Comparison of ENCODE assay signal across 8 cellular contexts in the genomic region with DNA sequence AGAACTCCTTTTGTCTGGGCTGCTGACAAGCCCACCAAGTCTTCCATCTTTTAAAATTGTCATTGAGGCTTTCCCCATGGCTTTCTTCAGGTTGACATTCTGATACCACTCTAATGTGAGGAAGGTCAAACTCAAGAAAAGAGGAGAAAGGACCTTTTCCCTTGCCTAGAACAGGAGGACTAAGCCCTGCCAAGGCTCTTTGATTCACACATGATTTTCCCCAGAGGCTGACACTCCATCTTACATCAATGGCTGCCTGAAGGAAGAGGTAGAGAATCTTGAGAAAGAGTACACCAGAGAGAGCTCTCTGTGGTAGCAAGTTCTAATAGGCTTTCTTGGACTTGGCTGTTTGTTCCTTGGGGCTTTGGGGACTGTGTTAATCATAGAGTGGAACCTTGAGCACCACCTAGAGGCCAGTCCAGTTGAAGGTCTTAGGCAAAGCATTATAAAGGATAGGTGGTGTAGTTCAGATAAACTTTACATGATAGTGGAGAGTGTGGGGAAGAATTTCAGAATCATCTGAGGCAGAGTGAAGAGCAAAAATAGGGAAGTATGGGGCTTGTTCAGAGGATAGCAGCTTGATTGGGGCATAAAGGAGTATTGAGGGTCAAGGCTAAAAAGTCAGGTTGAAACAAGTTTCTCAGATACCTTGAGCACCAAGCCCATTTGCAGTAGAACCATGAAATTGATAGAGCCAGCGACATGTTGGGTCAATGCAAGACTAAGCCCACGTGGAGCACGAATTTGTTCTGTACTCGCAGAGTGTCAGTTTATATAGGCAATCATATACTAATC. TPM values are rescaled to one million over a fixed set of nuclear protein-coding genes. Genes with fewer than 3 reads are reported as not detected.
DNase-seq lines count a peak whose midpoint lies in the region; ATAC-seq and TF ChIP-seq lines count a peak whose summit lies in the region.

No MANE protein-coding gene starts in this region.

- H3K4me2 ChIP-seq in Loucy (ENCODE audit: low read depth, low read length, poor library complexity, severe bottlenecking) = no peak overlapping the region

- H4K20me1 ChIP-seq in Loucy (ENCODE audit: insufficient read depth, low read length, poor library complexity, severe bottlenecking) = no peaks in the 10 kb centered on the region

- no peaks in the 10 kb centered on the region for H3K27me3 ChIP-seq in Loucy (ENCODE audit: insufficient read depth, low read length, poor library complexity, severe bottlenecking)
- H3K27me3 ChIP-seq in iPS DF 6.9 (ENCODE audit: control insufficient read depth, insufficient read depth, low read length) = no peaks in the 10 kb centered on the region

- H3K9ac ChIP-seq in Loucy (ENCODE audit: low read depth, low read length, poor library complexity, severe bottlenecking) = no peak overlapping the region

- WGBS in iPS DF 6.9 (ENCODE audit: insufficient coverage, insufficient read length) = no CpG with 5 or more reads among the region's 4 CpGs

- in situ Hi-C loops in G401 (cut with HindIII; ENCODE audit: low sequenced_read_pairs) = loop anchor here (10.0 kb wide), 1 partner anchor 151 kb away; no protein-coding TSS in a partner anchor

- no peak overlapping the region for H3K4me3 ChIP-seq in Loucy (ENCODE audit: low read length, poor library complexity, severe bottlenecking)
- no peak overlapping the region for H3K4me3 ChIP-seq in iPS DF 6.9 (ENCODE audit: low read length)

- DNase-seq in G401 (ENCODE audit: low spot score) (peak; percentile 81), T-helper 2 cell (peak in 4 of 5 experiments; percentile 12 to 73 (median 37)), astrocyte of the hippocampus (ENCODE audit: low read depth, low spot score) (peak; percentile 81), iPS DF 6.9 (ENCODE audit: low read depth, low spot score) (peak; percentile 50), NCI-H1930 (lab: John Stamatoyannopoulos, UW) (no peak)
- peak; percentile 9 to 45 (median 24) for DNase-seq in stimulated activated CD4-positive, alpha-beta T cell treated with anti-CD3 and anti-CD28 coated beads, Interleukin-1b, Interleukin-23, amount 100 ng/mL, for 24 hours (ENCODE audit: low read depth in 4 of 4, low spot score in 1 of 4)

- no peaks in the 10 kb centered on the region for H3K9me2 ChIP-seq in Loucy (replicated peaks; ENCODE audit: low read depth, low read length)

- no peaks in the 10 kb centered on the region for H3K4me1 ChIP-seq in Loucy (ENCODE audit: insufficient read depth, low read length, poor library complexity, severe bottlenecking)
- 0 out of 2 replicates have a peak, but pooled peaks cover 2% of the 10 kb centered on the region for H3K4me1 ChIP-seq in iPS DF 6.9 (ENCODE audit: control insufficient read depth, insufficient read depth, low read length)

- no peaks in the 10 kb centered on the region for H3K9me3 ChIP-seq in Loucy (ENCODE audit: insufficient read depth, low read depth, low read length)
- no peaks in the 10 kb centered on the region for H3K9me3 ChIP-seq in iPS DF 6.9 (ENCODE audit: control insufficient read depth, insufficient read depth, low read length)

- no peaks in the 10 kb centered on the region for H3F3A ChIP-seq in Loucy (ENCODE audit: low read depth)

- H3K27ac ChIP-seq in iPS DF 6.9 (ENCODE audit: low read length) = no peak overlapping the region

- no peak overlapping the region for H2AFZ ChIP-seq in Loucy (ENCODE audit: low read length)

- peak; percentile 87 for TF ChIP-seq CTCF in Loucy (conservative IDR thresholded peaks at IDR 0.05; ENCODE audit: low read length)

- peak; percentile 79 for ATAC-seq in GM21717 (IDR thresholded peaks at IDR 0.05; ENCODE audit: unreplicated experiment)

- H3K79me2 ChIP-seq in Loucy (ENCODE audit: insufficient read depth, low read length) = no peaks in the 10 kb centered on the region

- peaks cover 53% of the 10 kb centered on the region for H3K36me3 ChIP-seq in Loucy (ENCODE audit: insufficient read depth, low read length)
- H3K36me3 ChIP-seq in iPS DF 6.9 (ENCODE audit: control insufficient read depth, insufficient read depth, low read length) = no peaks in the 10 kb centered on the region; the same call in 1 of the 2 replicates

RNA-seq across cellular contexts. Expression of a gene that starts 36.7 kb away (rescaled TPM):
- 86.2 and 87.1 TPM in 2 replicates for total RNA-seq in G401 (2014; rRNA removed; shearing (Covaris generic))

Comparison
In these comparisons a context has a peak if more than half of its experiments do, and no peak if none do; other contexts are left out.
1. DNase-seq: peak in G401 (single experiment), T-helper 2 cell (4 of 5), astrocyte of the hippocampus (single experiment), iPS DF 6.9 (single experiment) and stimulated activated CD4-positive, alpha-beta T cell treated with anti-CD3 and anti-CD28 coated beads, Interleukin-1b, Interleukin-23, amount 100 ng/mL, for 24 hours (4 of 4); none in NCI-H1930 (0 of 2).